In genomic region chr17:33121272-33121671, GRCh38 we compare ENCODE assay signal across 14 cellular contexts.
DNase-seq lines count a peak whose midpoint lies in the region; ATAC-seq and TF ChIP-seq lines count a peak whose summit lies in the region.
"Had no signal": no experiment of that assay in that cellular context is flagged by ENCODE, and none has a peak within 500 bp of the region (broad histone marks: within the 10 kb centered on the region; RNA-seq: fewer than 3 reads in every experiment).

No MANE protein-coding gene starts in this region.

- no peak overlapping the region for H4K8ac ChIP-seq in trophoblast cell (ENCODE audit: low read depth, low read length)

- no peak overlapping the region for H3K4ac ChIP-seq in trophoblast cell (ENCODE audit: low read depth, low read length)

- H3K27me3 ChIP-seq in trophoblast cell (ENCODE audit: insufficient read depth, low read length): no peaks in the 10 kb centered on the region

- no peak overlapping the region for H3K23ac ChIP-seq in trophoblast cell (ENCODE audit: low read length)

- H3K79me1 ChIP-seq in trophoblast cell (ENCODE audit: low read length): no peaks in the 10 kb centered on the region

- TF ChIP-seq CTCF in epithelial cell of esophagus (IDR thresholded peaks at IDR 0.05; ENCODE audit: insufficient read depth, low read depth, low read length, missing control alignments): peak; percentile 4

- no peak overlapping the region for H3K4me2 ChIP-seq in trophoblast cell (ENCODE audit: low read length)

- H4K91ac ChIP-seq in trophoblast cell (ENCODE audit: low read depth, low read length): no peak overlapping the region

- H3K9me3 ChIP-seq in trophoblast cell (ENCODE audit: insufficient read depth, low read depth, low read length): peaks cover 2% of the 10 kb centered on the region
- H3K9me3 ChIP-seq: HAP-1 had no signal

- no peak overlapping the region for H2BK120ac ChIP-seq in trophoblast cell (ENCODE audit: insufficient read depth, low read length, poor library complexity)

- H3K9ac ChIP-seq in trophoblast cell (ENCODE audit: low read length): peak overlapping the region; percentile 55

- H3K79me2 ChIP-seq in trophoblast cell (ENCODE audit: control insufficient read depth, insufficient read depth, low read length, poor library complexity): no peaks in the 10 kb centered on the region

- H4K12ac ChIP-seq in trophoblast cell (ENCODE audit: low read depth, low read length): no peak overlapping the region

- no peaks in the 10 kb centered on the region for H3K36me3 ChIP-seq in trophoblast cell (ENCODE audit: control insufficient read depth in 1 of 2, insufficient read depth in 2 of 2, low read length in 2 of 2)
- H3K36me3 ChIP-seq: HAP-1 had no signal

- H2BK5ac ChIP-seq in trophoblast cell (ENCODE audit: low read depth, low read length, poor library complexity): no peak overlapping the region

- peak; percentile 48 for DNase-seq in DMS79 treated with DMSO at 0.1 percent for 48 hours (lab: John Stamatoyannopoulos, UW)
- DNase-seq in DMS79 (lab: John Stamatoyannopoulos, UW): no peak
- DNase-seq in NOMO-1 treated with DMSO at 0.1 percent for 48 hours (lab: John Stamatoyannopoulos, UW; ENCODE audit: unreplicated experiment): peak; percentile 25
- peak; percentile 60 for DNase-seq in epithelial cell of esophagus (ENCODE audit: low read depth)
- DNase-seq in trophoblast cell: no peak
- no peak for DNase-seq in hippocampal formation (lab: John Stamatoyannopoulos, UW)
- no peak for DNase-seq in NK-92 treated with Interleukin-12 subunit alpha and Interleukin-12 subunit beta, amount 100 ng/mL, for 24 hours (lab: John Stamatoyannopoulos, UW)
- DNase-seq: Calu3; CD4-positive, CD25-positive, alpha-beta regulatory T cell; DMS 273 treated with DMSO at 0.1 percent for 48 hours; EL had no signal

- no peak overlapping the region for H2AK5ac ChIP-seq in trophoblast cell (ENCODE audit: low read length)

- H3K4me3 ChIP-seq in epithelial cell of esophagus (ENCODE audit: low read length) (no peak overlapping the region), trophoblast cell (ENCODE audit: low read depth, low read length) (no peak overlapping the region)
- H3K4me3 ChIP-seq: HAP-1 had no signal

- WGBS in trophoblast cell (ENCODE audit: extremely low coverage, insufficient coverage, insufficient read length): no CpG with 5 or more reads among the region's 2 CpGs

- H2BK12ac ChIP-seq in trophoblast cell (ENCODE audit: low read length): no peak overlapping the region

- H3K4me1 ChIP-seq in trophoblast cell (ENCODE audit: control insufficient read depth in 1 of 2, insufficient read depth in 2 of 2, low read length in 2 of 2): no peaks in the 10 kb centered on the region
- H3K4me1 ChIP-seq: HAP-1 had no signal

- no peak overlapping the region for H2AFZ ChIP-seq in trophoblast cell (ENCODE audit: insufficient read depth, low read length, poor library complexity)

- H3K27ac ChIP-seq in trophoblast cell (ENCODE audit: low read depth, low read length): no peak overlapping the region
- H3K27ac ChIP-seq: 22Rv1 had no signal

- ATAC-seq in HG03520 (IDR thresholded peaks at IDR 0.05; ENCODE audit: unreplicated experiment): no peak

- H3K18ac ChIP-seq in trophoblast cell (ENCODE audit: low read length): no peak overlapping the region

- H3K14ac ChIP-seq in trophoblast cell (ENCODE audit: low read length): no peak overlapping the region

Comparison
In these comparisons a context has a peak if more than half of its experiments do, and no peak if none do; other contexts are left out.
1. DNase-seq: peak in DMS79 treated with DMSO at 0.1 percent for 48 hours (single experiment), NOMO-1 treated with DMSO at 0.1 percent for 48 hours (single experiment) and epithelial cell of esophagus (single experiment); none in DMS79 (single experiment), trophoblast cell (0 of 2), hippocampal formation (0 of 2) and NK-92 treated with Interleukin-12 subunit alpha and Interleukin-12 subunit beta, amount 100 ng/mL, for 24 hours (single experiment).